ENCODE assay signal across 28 cellular contexts in genomic region chr22:41140365-41140957, GRCh38. TPM values are rescaled to one million over a fixed set of nuclear protein-coding genes. Genes with fewer than 3 reads are reported as not detected.
A peak's percentile ranks its signal among the peaks of the same experiment; 100 is the strongest.
DNase-seq lines count a peak whose midpoint lies in the region; ATAC-seq and TF ChIP-seq lines count a peak whose summit lies in the region.
"Had no signal": no experiment of that assay in that cellular context is flagged by ENCODE, and none has a peak within 500 bp of the region (broad histone marks: within the 10 kb centered on the region; RNA-seq: fewer than 3 reads in every experiment).

No MANE protein-coding gene starts in this region.

- H3K27ac Mint-ChIP-seq in progenitor cell of endocrine pancreas: no peak overlapping the region
- H3K27ac Mint-ChIP-seq: activated B cell treated with CpG ODN at 0.5 μM for 24 hours; activated naive CD8-positive, alpha-beta T cell treated with anti-CD3 and anti-CD28 coated beads, Interleukin-2, amount 10 ng/mL, durations not matched to agents 7 days and 5 days; CD4-positive, alpha-beta T cell; memory B cell; T-helper 1 cell treated with Interleukin-12 subunit alpha and Interleukin-12 subunit beta and Interleukin-4 antibody, amounts not matched to agents 30 μg/mL and 1 μg/mL, for 36 hours had no signal

- intact Hi-C loops in Right ventricle myocardium superior (cut with DNase I): no loop called here
- intact Hi-C loops in left ventricle myocardium inferior (cut with micrococcal nuclease): no loop called here
- intact Hi-C loops in left ventricle myocardium superior (cut with micrococcal nuclease): loop anchor here (10.0 kb wide), 1 partner anchor 216 kb away; no protein-coding TSS in a partner anchor

- peaks cover 99% of the 10 kb centered on the region for H3K36me3 ChIP-seq in left ventricle myocardium inferior

- H3K4me3 ChIP-seq in left ventricle myocardium inferior: no peak overlapping the region
- H3K4me3 ChIP-seq: A549, SK-N-MC, upper lobe of left lung had no signal

- H3K36me3 Mint-ChIP-seq in progenitor cell of endocrine pancreas (ENCODE audit: insufficient read depth): peaks cover 50% of the 10 kb centered on the region

- DNase-seq in Right ventricle myocardium superior: no peak
- no peak for DNase-seq in left ventricle myocardium inferior
- no peak for DNase-seq in left ventricle myocardium superior
- DNase-seq in myocyte (ENCODE audit: low read depth): peak; percentile 18
- DNase-seq in progenitor cell of endocrine pancreas (ENCODE audit: low spot score, unreplicated experiment): no peak
- DNase-seq in NCI-H2081 treated with DMSO at 0.1 percent for 48 hours (lab: John Stamatoyannopoulos, UW): no peak
- no peak for DNase-seq in D341Med (ENCODE audit: low spot score)
- DNase-seq: activated B cell treated with CpG ODN at 0.5 μM for 24 hours; activated gamma-delta T cell treated with Interleukin-2 at 50 U/mL for 16 hours; activated naive CD8-positive, alpha-beta T cell treated with anti-CD3 and anti-CD28 coated beads, Interleukin-2, amount 10 ng/mL, durations not matched to agents 7 days and 5 days; activated T-cell treated with anti-CD3 and anti-CD28 coated beads, Interleukin-2, amount 50 U/mL, for 48 hours; AML-193; CD4-positive, alpha-beta T cell; foreskin fibroblast; Karpas-422; NCI-H1436 treated with DMSO at 0.1 percent for 48 hours; NCI-H510A; RPMI8226; stimulated activated CD4-positive, alpha-beta T cell treated with anti-CD3 and anti-CD28 coated beads, Interleukin-15, amount 100 ng/mL, for 24 hours; stimulated activated CD4-positive, alpha-beta T cell treated with anti-CD3 and anti-CD28 coated beads, Interleukin-4, amount 100 ng/mL, for 4 hours had no signal

- ATAC-seq in Right ventricle myocardium superior (ENCODE audit: poor library complexity): peak; percentile 52
- peak; percentile 76 for ATAC-seq in left ventricle myocardium superior
- ATAC-seq in HG02852 (IDR thresholded peaks at IDR 0.05; ENCODE audit: unreplicated experiment): no peak
- ATAC-seq: A549, HCT116 had no signal

- H3K27me3 Mint-ChIP-seq in progenitor cell of endocrine pancreas: no peaks in the 10 kb centered on the region
- H3K27me3 Mint-ChIP-seq: activated B cell treated with CpG ODN at 0.5 μM for 24 hours; activated naive CD8-positive, alpha-beta T cell treated with anti-CD3 and anti-CD28 coated beads, Interleukin-2, amount 10 ng/mL, durations not matched to agents 7 days and 5 days; CD4-positive, alpha-beta T cell; central memory CD8-positive, alpha-beta T cell; memory B cell had no signal

- TF ChIP-seq CTCF in left ventricle myocardium inferior (IDR thresholded peaks at IDR 0.05; ENCODE audit: borderline replicate concordance) (no peak), progenitor cell of endocrine pancreas (IDR thresholded peaks at IDR 0.05; ENCODE audit: unreplicated experiment) (no peak)

- H3K9me3 ChIP-seq in left ventricle myocardium inferior (replicated peaks): no peaks in the 10 kb centered on the region
- H3K9me3 ChIP-seq: A549, upper lobe of left lung had no signal

- no peaks in the 10 kb centered on the region for H3K9me3 Mint-ChIP-seq in progenitor cell of endocrine pancreas (ENCODE audit: low read depth)
- H3K9me3 Mint-ChIP-seq: activated B cell treated with CpG ODN at 0.5 μM for 24 hours; activated naive CD8-positive, alpha-beta T cell treated with anti-CD3 and anti-CD28 coated beads, Interleukin-2, amount 10 ng/mL, durations not matched to agents 7 days and 5 days; CD4-positive, alpha-beta T cell; central memory CD8-positive, alpha-beta T cell; memory B cell; T-helper 1 cell treated with Interleukin-12 subunit alpha and Interleukin-12 subunit beta and Interleukin-4 antibody, amounts not matched to agents 30 μg/mL and 1 μg/mL, for 36 hours had no signal

- H3K27me3 ChIP-seq in left ventricle myocardium inferior (ENCODE audit: low read depth): no peaks in the 10 kb centered on the region
- H3K27me3 ChIP-seq: upper lobe of left lung had no signal

- H3K4me1 Mint-ChIP-seq in progenitor cell of endocrine pancreas (ENCODE audit: low read depth): no peaks in the 10 kb centered on the region
- H3K4me1 Mint-ChIP-seq: activated B cell treated with CpG ODN at 0.5 μM for 24 hours; activated naive CD8-positive, alpha-beta T cell treated with anti-CD3 and anti-CD28 coated beads, Interleukin-2, amount 10 ng/mL, durations not matched to agents 7 days and 5 days; memory B cell had no signal

- H3K4me3 Mint-ChIP-seq in progenitor cell of endocrine pancreas (ENCODE audit: low read depth): no peak overlapping the region
- H3K4me3 Mint-ChIP-seq: activated B cell treated with CpG ODN at 0.5 μM for 24 hours; activated naive CD8-positive, alpha-beta T cell treated with anti-CD3 and anti-CD28 coated beads, Interleukin-2, amount 10 ng/mL, durations not matched to agents 7 days and 5 days; CD4-positive, alpha-beta T cell; central memory CD8-positive, alpha-beta T cell; memory B cell; T-helper 1 cell treated with Interleukin-12 subunit alpha and Interleukin-12 subunit beta and Interleukin-4 antibody, amounts not matched to agents 30 μg/mL and 1 μg/mL, for 36 hours had no signal

- H3K4me1 ChIP-seq in left ventricle myocardium inferior: peaks cover 20% of the 10 kb centered on the region
- H3K4me1 ChIP-seq: A549 had no signal

- no peak overlapping the region for H3K27ac ChIP-seq in left ventricle myocardium inferior (replicated peaks)
- H3K27ac ChIP-seq: A549, SK-N-MC, upper lobe of left lung had no signal

RNA-seq across cellular contexts. Expression of gene EP300, which starts 48.1 kb away (rescaled TPM):
- total RNA-seq in Right ventricle myocardium superior: 24.2 TPM
- 26.2 TPM for total RNA-seq in left ventricle myocardium inferior
- total RNA-seq in left ventricle myocardium superior: 30.5 TPM
- total RNA-seq in myocyte: 30.4 and 41.1 TPM in 2 replicates
- polyA plus RNA-seq in myocyte (2012): 19.3 TPM
- 134 and 143 TPM in 2 replicates for total RNA-seq in progenitor cell of endocrine pancreas
